In the genomic region with DNA sequence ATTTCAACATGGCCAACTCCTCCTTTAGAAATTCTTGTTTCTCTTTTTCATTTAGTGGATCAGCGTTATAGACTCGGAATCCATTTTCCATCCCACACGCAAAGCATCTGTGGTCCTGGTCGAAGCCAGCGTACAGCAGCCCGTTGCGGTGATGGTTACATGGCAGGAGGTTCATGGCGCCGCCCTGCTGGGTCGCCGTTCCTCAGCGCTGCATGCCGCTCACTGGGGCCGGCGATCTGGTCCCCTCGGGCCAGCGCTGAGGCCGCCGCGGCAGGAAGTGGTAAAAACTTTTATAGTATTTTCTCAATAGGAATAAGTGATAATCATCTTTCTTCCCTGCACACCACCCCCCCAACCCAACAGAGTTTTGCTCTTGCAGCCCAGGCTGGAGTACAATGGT, we compare ENCODE assay signal across 1 cellular context.
TF ChIP-seq lines count a peak whose summit lies in the region.

No MANE protein-coding gene starts in this region.

TF ChIP-seq in WTC11, 78 proteins besides CTCF, POLR2A, EP300 and RAD21 (continued from another document):
- TF ChIP-seq, protein P1, sequence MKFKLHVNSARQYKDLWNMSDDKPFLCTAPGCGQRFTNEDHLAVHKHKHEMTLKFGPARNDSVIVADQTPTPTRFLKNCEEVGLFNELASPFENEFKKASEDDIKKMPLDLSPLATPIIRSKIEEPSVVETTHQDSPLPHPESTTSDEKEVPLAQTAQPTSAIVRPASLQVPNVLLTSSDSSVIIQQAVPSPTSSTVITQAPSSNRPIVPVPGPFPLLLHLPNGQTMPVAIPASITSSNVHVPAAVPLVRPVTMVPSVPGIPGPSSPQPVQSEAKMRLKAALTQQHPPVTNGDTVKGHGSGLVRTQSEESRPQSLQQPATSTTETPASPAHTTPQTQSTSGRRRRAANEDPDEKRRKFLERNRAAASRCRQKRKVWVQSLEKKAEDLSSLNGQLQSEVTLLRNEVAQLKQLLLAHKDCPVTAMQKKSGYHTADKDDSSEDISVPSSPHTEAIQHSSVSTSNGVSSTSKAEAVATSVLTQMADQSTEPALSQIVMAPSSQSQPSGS (CRISPR knock-in tag; IDR thresholded peaks at IDR 0.05; ENCODE audit: borderline replicate concordance, low read depth): no peak
- TF ChIP-seq, protein P2, sequence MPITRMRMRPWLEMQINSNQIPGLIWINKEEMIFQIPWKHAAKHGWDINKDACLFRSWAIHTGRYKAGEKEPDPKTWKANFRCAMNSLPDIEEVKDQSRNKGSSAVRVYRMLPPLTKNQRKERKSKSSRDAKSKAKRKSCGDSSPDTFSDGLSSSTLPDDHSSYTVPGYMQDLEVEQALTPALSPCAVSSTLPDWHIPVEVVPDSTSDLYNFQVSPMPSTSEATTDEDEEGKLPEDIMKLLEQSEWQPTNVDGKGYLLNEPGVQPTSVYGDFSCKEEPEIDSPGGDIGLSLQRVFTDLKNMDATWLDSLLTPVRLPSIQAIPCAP (CRISPR knock-in tag; IDR thresholded peaks at IDR 0.05): no peak
- TF ChIP-seq CREM (CRISPR knock-in tag; IDR thresholded peaks at IDR 0.05) (no peak), IRF2 (CRISPR knock-in tag; IDR thresholded peaks at IDR 0.05; ENCODE audit: borderline replicate concordance, low read depth) (no peak), ZNF219 (CRISPR knock-in tag; IDR thresholded peaks at IDR 0.05; ENCODE audit: borderline replicate concordance) (no peak), SOX15 (CRISPR knock-in tag; IDR thresholded peaks at IDR 0.05) (no peak), NFE2L1 (CRISPR knock-in tag; IDR thresholded peaks at IDR 0.05) (no peak), ZNF671 (CRISPR knock-in tag; IDR thresholded peaks at IDR 0.05) (no peak), ETV6 (CRISPR knock-in tag; IDR thresholded peaks at IDR 0.05) (no peak)
- TF ChIP-seq, protein P3, sequence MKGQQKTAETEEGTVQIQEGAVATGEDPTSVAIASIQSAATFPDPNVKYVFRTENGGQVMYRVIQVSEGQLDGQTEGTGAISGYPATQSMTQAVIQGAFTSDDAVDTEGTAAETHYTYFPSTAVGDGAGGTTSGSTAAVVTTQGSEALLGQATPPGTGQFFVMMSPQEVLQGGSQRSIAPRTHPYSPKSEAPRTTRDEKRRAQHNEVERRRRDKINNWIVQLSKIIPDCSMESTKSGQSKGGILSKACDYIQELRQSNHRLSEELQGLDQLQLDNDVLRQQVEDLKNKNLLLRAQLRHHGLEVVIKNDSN (CRISPR knock-in tag; IDR thresholded peaks at IDR 0.05): no peak
- TF ChIP-seq, protein P4, sequence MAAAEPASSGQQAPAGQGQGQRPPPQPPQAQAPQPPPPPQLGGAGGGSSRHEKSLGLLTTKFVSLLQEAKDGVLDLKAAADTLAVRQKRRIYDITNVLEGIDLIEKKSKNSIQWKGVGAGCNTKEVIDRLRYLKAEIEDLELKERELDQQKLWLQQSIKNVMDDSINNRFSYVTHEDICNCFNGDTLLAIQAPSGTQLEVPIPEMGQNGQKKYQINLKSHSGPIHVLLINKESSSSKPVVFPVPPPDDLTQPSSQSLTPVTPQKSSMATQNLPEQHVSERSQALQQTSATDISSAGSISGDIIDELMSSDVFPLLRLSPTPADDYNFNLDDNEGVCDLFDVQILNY (CRISPR knock-in tag; IDR thresholded peaks at IDR 0.05): no peak
- TF ChIP-seq, protein P5, sequence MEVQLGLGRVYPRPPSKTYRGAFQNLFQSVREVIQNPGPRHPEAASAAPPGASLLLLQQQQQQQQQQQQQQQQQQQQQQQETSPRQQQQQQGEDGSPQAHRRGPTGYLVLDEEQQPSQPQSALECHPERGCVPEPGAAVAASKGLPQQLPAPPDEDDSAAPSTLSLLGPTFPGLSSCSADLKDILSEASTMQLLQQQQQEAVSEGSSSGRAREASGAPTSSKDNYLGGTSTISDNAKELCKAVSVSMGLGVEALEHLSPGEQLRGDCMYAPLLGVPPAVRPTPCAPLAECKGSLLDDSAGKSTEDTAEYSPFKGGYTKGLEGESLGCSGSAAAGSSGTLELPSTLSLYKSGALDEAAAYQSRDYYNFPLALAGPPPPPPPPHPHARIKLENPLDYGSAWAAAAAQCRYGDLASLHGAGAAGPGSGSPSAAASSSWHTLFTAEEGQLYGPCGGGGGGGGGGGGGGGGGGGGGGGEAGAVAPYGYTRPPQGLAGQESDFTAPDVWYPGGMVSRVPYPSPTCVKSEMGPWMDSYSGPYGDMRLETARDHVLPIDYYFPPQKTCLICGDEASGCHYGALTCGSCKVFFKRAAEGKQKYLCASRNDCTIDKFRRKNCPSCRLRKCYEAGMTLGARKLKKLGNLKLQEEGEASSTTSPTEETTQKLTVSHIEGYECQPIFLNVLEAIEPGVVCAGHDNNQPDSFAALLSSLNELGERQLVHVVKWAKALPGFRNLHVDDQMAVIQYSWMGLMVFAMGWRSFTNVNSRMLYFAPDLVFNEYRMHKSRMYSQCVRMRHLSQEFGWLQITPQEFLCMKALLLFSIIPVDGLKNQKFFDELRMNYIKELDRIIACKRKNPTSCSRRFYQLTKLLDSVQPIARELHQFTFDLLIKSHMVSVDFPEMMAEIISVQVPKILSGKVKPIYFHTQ (CRISPR knock-in tag; IDR thresholded peaks at IDR 0.05): no peak
- TF ChIP-seq, protein P6, sequence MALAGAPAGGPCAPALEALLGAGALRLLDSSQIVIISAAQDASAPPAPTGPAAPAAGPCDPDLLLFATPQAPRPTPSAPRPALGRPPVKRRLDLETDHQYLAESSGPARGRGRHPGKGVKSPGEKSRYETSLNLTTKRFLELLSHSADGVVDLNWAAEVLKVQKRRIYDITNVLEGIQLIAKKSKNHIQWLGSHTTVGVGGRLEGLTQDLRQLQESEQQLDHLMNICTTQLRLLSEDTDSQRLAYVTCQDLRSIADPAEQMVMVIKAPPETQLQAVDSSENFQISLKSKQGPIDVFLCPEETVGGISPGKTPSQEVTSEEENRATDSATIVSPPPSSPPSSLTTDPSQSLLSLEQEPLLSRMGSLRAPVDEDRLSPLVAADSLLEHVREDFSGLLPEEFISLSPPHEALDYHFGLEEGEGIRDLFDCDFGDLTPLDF (CRISPR knock-in tag; IDR thresholded peaks at IDR 0.05): no peak
